Comparison of ENCODE assay signal across 15 cellular contexts in genomic region chr12:95231190-95231589, GRCh38. TPM values are rescaled to one million over a fixed set of nuclear protein-coding genes. Genes with fewer than 3 reads are reported as not detected.
DNase-seq lines count a peak whose midpoint lies in the region; ATAC-seq, FAIRE-seq and TF ChIP-seq lines count a peak whose summit lies in the region.
"Had no signal": no experiment of that assay in that cellular context is flagged by ENCODE, and none has a peak within 500 bp of the region (broad histone marks: within the 10 kb centered on the region; RNA-seq: fewer than 3 reads in every experiment).

No MANE protein-coding gene starts in this region.

- 57% methylated on average over 2 of the region's 2 CpGs for WGBS in GM12878 (ENCODE audit: insufficient coverage, insufficient replicate concordance, low lambda C conversion rate, missing lambda C conversion rate)

- no peaks in the 10 kb centered on the region for H3K4me1 ChIP-seq in GM12878 (ENCODE audit: control insufficient read depth, insufficient read depth, low read length)
- H3K4me1 ChIP-seq in iPS-18a (ENCODE audit: control insufficient read depth, low read depth, low read length) = peaks cover 6% of the 10 kb centered on the region

- SMC1A ChIA-PET in GM12878 (lab: Charles Lee; ENCODE audit: uncharacterized antibody, unreplicated experiment) = interaction anchor here (1.3 to 2.2 kb wide), 2 partner anchors 9 to 16 kb away, joined by 6 to 8 read pairs; no protein-coding TSS in a partner anchor

- FAIRE-seq in GM12878 (lab: Jason Lieb, UNC) = no peak
- FAIRE-seq: islet of Langerhans had no signal

- TF ChIP-seq CTCF in GM12878 (IDR thresholded peaks at IDR 0.05 in 2 of 3, conservative IDR thresholded peaks at IDR 0.05 in 1 of 3; ENCODE audit: control insufficient read depth in 2 of 3, extremely low read depth in 1 of 3, insufficient read depth in 1 of 3, low read depth in 3 of 3, low read length in 3 of 3) = no peak

- H3K27me3 ChIP-seq in GM12878 (replicated peaks in 1 of 2; ENCODE audit: control insufficient read depth in 2 of 2, insufficient read depth in 2 of 2, low read length in 1 of 2) (no peaks in the 10 kb centered on the region), iPS-18a (ENCODE audit: control insufficient read depth, insufficient read depth, low read length) (no peaks in the 10 kb centered on the region)
- H3K27me3 ChIP-seq: BLaER1 treated with 17β-estradiol and CSF1 and Interleukin-3, amounts not matched to agents 10 nM and 100 nM had no signal

- peak; percentile 42 for DNase-seq in Caki2 (ENCODE audit: low read depth)
- peak; percentile 44 for DNase-seq in NCI-H2227 (lab: John Stamatoyannopoulos, UW; ENCODE audit: unreplicated experiment)
- no peak for DNase-seq in GM12878 (ENCODE audit: low read depth, low spot score)
- no peak for DNase-seq in activated T-cell treated with anti-CD3 and anti-CD28 coated beads for 4 hours
- DNase-seq: activated CD4-positive, alpha-beta T cell treated with anti-CD3 and anti-CD28 coated beads for 36 hours; central memory CD4-positive, alpha-beta T cell; KBM-7; NCI-H2029 treated with DMSO at 0.1 percent for 48 hours; right cardiac atrium had no signal

- BruUV-seq in GM12878 (replicated peaks; lab: Mats Ljungman, UMichigan) = no TSS peak

- RAD21 ChIA-PET in GM12878 (lab: Charles Lee; ENCODE audit: unreplicated experiment) = interaction anchor here (1.2 kb wide), 1 partner anchor 31 kb away, joined by 3 read pairs; no protein-coding TSS in a partner anchor

- no peaks in the 10 kb centered on the region for H4K20me1 ChIP-seq in GM12878 (ENCODE audit: control insufficient read depth, insufficient read depth)

- TF ChIP-seq POLR2A in GM12878 (IDR thresholded peaks at IDR 0.05; ENCODE audit: low read depth, low read length) = no peak

- intact Hi-C loops in GM12878 (cut with micrococcal nuclease; ENCODE audit: unreplicated experiment) = no loop called here

- no peak for TF ChIP-seq EP300 in GM12878 (IDR thresholded peaks at IDR 0.05; ENCODE audit: borderline replicate concordance in 1 of 2, control insufficient read depth in 1 of 2, low read depth in 2 of 2, low read length in 2 of 2)

- POLR2A ChIA-PET in GM12878 (lab: Charles Lee) = no interaction called here

- H3K27ac ChIP-seq in GM12878 (ENCODE audit: control insufficient read depth, insufficient read depth) = no peak overlapping the region
- peak overlapping the region; percentile 45 for H3K27ac ChIP-seq in iPS-18a (ENCODE audit: low read length)
- H3K27ac ChIP-seq: BLaER1 treated with 17β-estradiol and CSF1 and Interleukin-3, amounts not matched to agents 10 nM and 100 nM had no signal

- no peak overlapping the region for H3K4me2 ChIP-seq in GM12878 (ENCODE audit: control insufficient read depth, insufficient read depth)
- H3K4me2 ChIP-seq: BLaER1 treated with 17β-estradiol and CSF1 and Interleukin-3, amounts not matched to agents 10 nM and 100 nM had no signal

- CTCF ChIA-PET in GM12878 (lab: Yijun Ruan, JAX) = interaction anchor here (0.9 to 1.6 kb wide), 4 partner anchors 9 to 302 kb away, joined by 3 to 10 read pairs (median 4); no protein-coding TSS in a partner anchor

- in situ Hi-C loops in Caki2 (cut with HindIII; ENCODE audit: low pct_unique_long_range_greater_than_20kb, low sequenced_read_pairs) (no loop called here), GM12878 (cut with MboI) (no loop called here)

- H3K36me3 ChIP-seq in GM12878 (ENCODE audit: control insufficient read depth in 2 of 2, insufficient read depth in 2 of 2, low read length in 1 of 2) (peaks cover 0 to 2% of the 10 kb centered on the region in 2 experiments; a peak in 1 of 4 replicates), iPS-18a (ENCODE audit: control insufficient read depth, low read depth, low read length) (no peaks in the 10 kb centered on the region)

- peaks cover 62% of the 10 kb centered on the region for H3K79me2 ChIP-seq in GM12878 (ENCODE audit: control insufficient read depth, insufficient read depth, low read length)

- ATAC-seq in GM12878 (peak; percentile 34; the same call in 1 of the 3 replicates), GM18873 (IDR thresholded peaks at IDR 0.05; ENCODE audit: low FRiP score, unreplicated experiment) (no peak), GM19467 (IDR thresholded peaks at IDR 0.05; ENCODE audit: unreplicated experiment) (no peak), GM19452 (IDR thresholded peaks at IDR 0.05; ENCODE audit: unreplicated experiment) (no peak)
- ATAC-seq: activated CD4-positive, alpha-beta T cell treated with anti-CD3 and anti-CD28 coated beads for 36 hours had no signal

- no peak overlapping the region for H3K9ac ChIP-seq in GM12878 (ENCODE audit: control insufficient read depth, insufficient read depth, low read length)
- H3K9ac ChIP-seq in iPS-18a (ENCODE audit: low read length) = no peak overlapping the region
- H3K9ac ChIP-seq: BLaER1 treated with 17β-estradiol and CSF1 and Interleukin-3, amounts not matched to agents 10 nM and 100 nM had no signal

- no peak overlapping the region for H3K4me3 ChIP-seq in GM12878
- no peak overlapping the region for H3K4me3 ChIP-seq in iPS-18a (ENCODE audit: low read length)
- H3K4me3 ChIP-seq: BLaER1 treated with 17β-estradiol and CSF1 and Interleukin-3, amounts not matched to agents 10 nM and 100 nM had no signal

- H3K9me3 ChIP-seq in GM12878 (replicated peaks; ENCODE audit: control insufficient read depth, insufficient read depth, low read length) (no peaks in the 10 kb centered on the region), iPS-18a (ENCODE audit: control insufficient read depth, low read depth, low read length) (no peaks in the 10 kb centered on the region)

- TF ChIP-seq RAD21 in GM12878 (IDR thresholded peaks at IDR 0.05; ENCODE audit: insufficient read depth, low read depth, low read length) = no peak

- no peak overlapping the region for H2AFZ ChIP-seq in GM12878 (ENCODE audit: control insufficient read depth, low read depth, low read length)

TF ChIP-seq in GM12878, 131 proteins besides CTCF, POLR2A, EP300 and RAD21:
- TF ChIP-seq RFX5 (IDR thresholded peaks at IDR 0.05; ENCODE audit: low read depth, low read length) (no peak), JUNB (IDR thresholded peaks at IDR 0.05) (peak; percentile 3; the same call in 1 of the 2 replicates), USF2 (IDR thresholded peaks at IDR 0.05; ENCODE audit: borderline replicate concordance, low read depth, low read length) (no peak)

RNA-seq across cellular contexts. Expression of gene VEZT, which starts 13.6 kb away (rescaled TPM):
- total RNA-seq in Caki2 (2014; rRNA removed; shearing (Covaris generic); ENCODE audit: low replicate concordance) = 26.0 and 42.9 TPM in 2 replicates
- 290 and 298 TPM in 2 replicates for total RNA-seq in GM12878 (2013; cell fraction: nucleolus; rRNA removed)
- total RNA-seq in GM12878 (2014; rRNA removed) (66.9 and 76.1 TPM in 2 replicates), GM12878 (2014; rRNA removed; fragmentation: Illumina TruSeq; extraction: Trizol) (88.4 and 93.8 TPM in 2 replicates), GM12878 (2021) (61.3 and 65.4 TPM in 2 replicates)
- polyA plus RNA-seq in GM12878 (2011; ENCODE audit: low read depth) = 24.2 TPM
- polyA plus RNA-seq in GM12878 (2011; rRNA removed) (134 and 148 TPM in 2 replicates), GM12878 (2014; fragmentation: Illumina TruSeq; extraction: Trizol) (100 and 126 TPM in 2 replicates), GM12878 (2014; fragmentation: Nextera tagmentation; extraction: Ambion mirVana) (10 to 100 TPM; 32.8 to 35.6 TPM), GM12878 (2014; rRNA removed) (49.7 and 67.3 TPM in 2 replicates), GM12878 (2016; fragmentation: Nextera tagmentation; extraction: Ambion mirVana) (10 to 100 TPM; 49.1 to 49.4 TPM)
- 49.8 and 63.4 TPM in 2 replicates for polyA plus RNA-seq in GM12878 (2011; cell fraction: cytosol; rRNA removed)
- polyA plus RNA-seq in GM12878 (2011; cell fraction: nucleus; rRNA removed) = 52.1 and 59.0 TPM in 2 replicates
- 33.9 and 41.9 TPM in 2 replicates for polyA plus RNA-seq in GM12878 (2012)
- 82.9 and 124 TPM in 2 replicates for polyA minus RNA-seq in GM12878 (2011; rRNA and poly(A)+ RNA removed)
- polyA minus RNA-seq in GM12878 (2011; cell fraction: cytosol; rRNA and poly(A)+ RNA removed) = 20.4 and 35.5 TPM in 2 replicates
- polyA minus RNA-seq in GM12878 (2011; cell fraction: nucleus; rRNA and poly(A)+ RNA removed) = 47.4 and 67.4 TPM in 2 replicates

RNA-seq across cellular contexts. Expression of gene FGD6, which starts 13.9 kb away (rescaled TPM):
- total RNA-seq in Caki2 (2014; rRNA removed; shearing (Covaris generic); ENCODE audit: low replicate concordance) = 5.9 and 6.6 TPM in 2 replicates
- 6.2 and 7.0 TPM in 2 replicates for total RNA-seq in GM12878 (2013; cell fraction: nucleolus; rRNA removed)
- total RNA-seq in GM12878 (2014; rRNA removed) (8.5 and 9.3 TPM in 2 replicates), GM12878 (2014; rRNA removed; fragmentation: Illumina TruSeq; extraction: Trizol) (12.3 and 12.8 TPM in 2 replicates), GM12878 (2021) (11.6 and 15.5 TPM in 2 replicates)
- 1.2 TPM for polyA plus RNA-seq in GM12878 (2011; ENCODE audit: low read depth)
- polyA plus RNA-seq in GM12878 (2011; rRNA removed) (2.8 and 3.4 TPM in 2 replicates), GM12878 (2014; fragmentation: Illumina TruSeq; extraction: Trizol) (9.3 and 11.5 TPM in 2 replicates), GM12878 (2014; fragmentation: Nextera tagmentation; extraction: Ambion mirVana) (1 to 10 TPM; 2.4 to 3.3 TPM), GM12878 (2014; rRNA removed) (5.7 and 6.1 TPM in 2 replicates), GM12878 (2016; fragmentation: Nextera tagmentation; extraction: Ambion mirVana) (1 to 10 TPM; 9.4 to 9.6 TPM)
- polyA plus RNA-seq in GM12878 (2011; cell fraction: cytosol; rRNA removed) = 1.2 and 1.3 TPM in 2 replicates
- 1.8 and 2.4 TPM in 2 replicates for polyA plus RNA-seq in GM12878 (2011; cell fraction: nucleus; rRNA removed)
- polyA plus RNA-seq in GM12878 (2012) = 1.2 and 1.5 TPM in 2 replicates
- 3.5 and 4.2 TPM in 2 replicates for polyA minus RNA-seq in GM12878 (2011; rRNA and poly(A)+ RNA removed)
- 2.1 and 3.1 TPM in 2 replicates for polyA minus RNA-seq in GM12878 (2011; cell fraction: cytosol; rRNA and poly(A)+ RNA removed)
- polyA minus RNA-seq in GM12878 (2011; cell fraction: nucleus; rRNA and poly(A)+ RNA removed) = 2.9 and 4.3 TPM in 2 replicates

Comparison
In these comparisons a context has a peak if more than half of its experiments do, and no peak if none do; other contexts are left out.
1. DNase-seq: peak in Caki2 (single experiment) and NCI-H2227 (single experiment); none in GM12878 (single experiment) and activated T-cell treated with anti-CD3 and anti-CD28 coated beads for 4 hours (single experiment).